Comparison of ENCODE assay signal across 24 cellular contexts in genomic region chr14:61300209-61300608, GRCh38. TPM values are rescaled to one million over a fixed set of nuclear protein-coding genes. Genes with fewer than 3 reads are reported as not detected.
DNase-seq lines count a peak whose midpoint lies in the region; ATAC-seq and TF ChIP-seq lines count a peak whose summit lies in the region.
"Had no signal": no experiment of that assay in that cellular context is flagged by ENCODE, and none has a peak within 500 bp of the region (broad histone marks: within the 10 kb centered on the region; RNA-seq: fewer than 3 reads in every experiment).

No MANE protein-coding gene starts in this region.

- no peaks in the 10 kb centered on the region for H4K20me1 ChIP-seq in GM23338 (replicated peaks; ENCODE audit: insufficient read depth)
- H4K20me1 ChIP-seq in MM.1S (ENCODE audit: insufficient read depth, low read length) = no peaks in the 10 kb centered on the region

- POLR2A ChIA-PET in activated naive CD8-positive, alpha-beta T cell treated with anti-CD3 and anti-CD28 coated beads, Interleukin-2, amount 10 ng/mL, durations not matched to agents 7 days and 5 days (lab: Charles Lee) = no interaction called here

- H3F3A ChIP-seq in GM23338 (replicated peaks; ENCODE audit: low read depth) (no peaks in the 10 kb centered on the region), MM.1S (ENCODE audit: insufficient read depth, low read length) (no peaks in the 10 kb centered on the region)

- ATAC-seq in activated naive CD8-positive, alpha-beta T cell treated with anti-CD3 and anti-CD28 coated beads, Interleukin-2, amount 50 U/mL, for 24 hours = no peak
- ATAC-seq in GM23338 = no peak
- no peak for ATAC-seq in activated naive CD8-positive, alpha-beta T cell treated with anti-CD3 and anti-CD28 coated beads, Interleukin-2, amount 10 ng/mL, durations not matched to agents 7 days and 5 days (ENCODE audit: low read depth)
- ATAC-seq in stimulated activated effector memory CD8-positive, alpha-beta T cell treated with anti-CD3 and anti-CD28 coated beads, Interleukin-12 subunit alpha, Interleukin-12 subunit beta, amount 100 ng/mL, for 72 hours = no peak
- ATAC-seq in SK-N-SH treated with all-trans-retinoic acid at 6 μM for 48 hours = no peak
- ATAC-seq: HCT116 had no signal

- H3K36me3 ChIP-seq in GM23338 (ENCODE audit: insufficient read depth) (no peaks in the 10 kb centered on the region), MM.1S (replicated peaks; ENCODE audit: insufficient read depth, low read length) (no peaks in the 10 kb centered on the region)

- H3K27ac Mint-ChIP-seq in activated naive CD8-positive, alpha-beta T cell = peak overlapping the region; percentile 87
- no peak overlapping the region for H3K27ac Mint-ChIP-seq in activated naive CD8-positive, alpha-beta T cell treated with anti-CD3 and anti-CD28 coated beads, Interleukin-2, amount 50 U/mL, for 24 hours
- H3K27ac Mint-ChIP-seq in GM23338 = no peak overlapping the region
- H3K27ac Mint-ChIP-seq in activated naive CD8-positive, alpha-beta T cell treated with anti-CD3 and anti-CD28 coated beads, Interleukin-2, amount 10 ng/mL, durations not matched to agents 7 days and 5 days = no peak overlapping the region
- peak overlapping the region; percentile 26 for H3K27ac Mint-ChIP-seq in stimulated activated effector memory CD8-positive, alpha-beta T cell treated with anti-CD3 and anti-CD28 coated beads, Interleukin-12 subunit alpha, Interleukin-12 subunit beta, amount 100 ng/mL, for 72 hours

- H3K9me3 ChIP-seq in MM.1S (replicated peaks; ENCODE audit: insufficient read depth, low read length) = no peaks in the 10 kb centered on the region
- H3K9me3 ChIP-seq: Caco-2 had no signal

- H2AFZ ChIP-seq in GM23338 (no peak overlapping the region), MM.1S (ENCODE audit: low read length) (no peak overlapping the region)
- H2AFZ ChIP-seq: GM23248 had no signal

- peaks cover 56% of the 10 kb centered on the region for H3K4me1 Mint-ChIP-seq in activated naive CD8-positive, alpha-beta T cell (ENCODE audit: low read depth)
- H3K4me1 Mint-ChIP-seq in activated naive CD8-positive, alpha-beta T cell treated with anti-CD3 and anti-CD28 coated beads, Interleukin-2, amount 50 U/mL, for 24 hours = peaks cover 51% of the 10 kb centered on the region
- peaks cover 27% of the 10 kb centered on the region for H3K4me1 Mint-ChIP-seq in GM23338
- H3K4me1 Mint-ChIP-seq in activated naive CD8-positive, alpha-beta T cell treated with anti-CD3 and anti-CD28 coated beads, Interleukin-2, amount 10 ng/mL, durations not matched to agents 7 days and 5 days = peaks cover 35% of the 10 kb centered on the region
- H3K4me1 Mint-ChIP-seq in stimulated activated effector memory CD8-positive, alpha-beta T cell treated with anti-CD3 and anti-CD28 coated beads, Interleukin-12 subunit alpha, Interleukin-12 subunit beta, amount 100 ng/mL, for 72 hours = peaks cover 30% of the 10 kb centered on the region

- H3K27me3 ChIP-seq in GM23338 (ENCODE audit: insufficient read depth) = no peaks in the 10 kb centered on the region
- H3K27me3 ChIP-seq in MM.1S (replicated peaks; ENCODE audit: insufficient read depth, low read length) = no peaks in the 10 kb centered on the region

- peaks cover 5% of the 10 kb centered on the region for H3K36me3 Mint-ChIP-seq in activated naive CD8-positive, alpha-beta T cell
- H3K36me3 Mint-ChIP-seq in activated naive CD8-positive, alpha-beta T cell treated with anti-CD3 and anti-CD28 coated beads, Interleukin-2, amount 50 U/mL, for 24 hours (ENCODE audit: low read depth) = peaks cover 10% of the 10 kb centered on the region
- H3K36me3 Mint-ChIP-seq in GM23338 (ENCODE audit: low read depth) = no peaks in the 10 kb centered on the region; the same call in 2 of the 3 replicates
- H3K36me3 Mint-ChIP-seq in activated naive CD8-positive, alpha-beta T cell treated with anti-CD3 and anti-CD28 coated beads, Interleukin-2, amount 10 ng/mL, durations not matched to agents 7 days and 5 days = peaks cover 17% of the 10 kb centered on the region
- H3K36me3 Mint-ChIP-seq in stimulated activated effector memory CD8-positive, alpha-beta T cell treated with anti-CD3 and anti-CD28 coated beads, Interleukin-12 subunit alpha, Interleukin-12 subunit beta, amount 100 ng/mL, for 72 hours = no peaks in the 10 kb centered on the region

- TF ChIP-seq CTCF in GM23338 (conservative IDR thresholded peaks at IDR 0.05; ENCODE audit: low read depth in 2 of 2) (no peak), MM.1S (IDR thresholded peaks at IDR 0.05; ENCODE audit: low read length) (no peak)

- no peaks in the 10 kb centered on the region for H3K9me2 ChIP-seq in GM23338 (ENCODE audit: insufficient read depth)
- H3K9me2 ChIP-seq in MM.1S (replicated peaks; ENCODE audit: insufficient read depth, low read length) = no peaks in the 10 kb centered on the region

- H3K27ac ChIP-seq in GM23338 (ENCODE audit: low read depth) (no peak overlapping the region), MM.1S (ENCODE audit: low read length) (no peak overlapping the region)
- H3K27ac ChIP-seq: C4-2B, GM23248, SK-N-MC had no signal

- H3K4me2 ChIP-seq in GM23338 = 0 out of 2 replicates have a peak overlapping the region, but pooled peaks have one; percentile 7
- no peak overlapping the region for H3K4me2 ChIP-seq in MM.1S (ENCODE audit: low read depth, low read length)

- no peak for DNase-seq in activated naive CD8-positive, alpha-beta T cell treated with anti-CD3 and anti-CD28 coated beads, Interleukin-2, amount 50 U/mL, for 24 hours
- DNase-seq in GM23338 (ENCODE audit: low spot score) = no peak
- DNase-seq in activated naive CD8-positive, alpha-beta T cell treated with anti-CD3 and anti-CD28 coated beads, Interleukin-2, amount 10 ng/mL, durations not matched to agents 7 days and 5 days = no peak
- no peak for DNase-seq in stimulated activated effector memory CD8-positive, alpha-beta T cell treated with anti-CD3 and anti-CD28 coated beads, Interleukin-12 subunit alpha, Interleukin-12 subunit beta, amount 100 ng/mL, for 72 hours (ENCODE audit: low spot score in 2 of 2)
- DNase-seq in MM.1S = no peak
- no peak for DNase-seq in Kasumi-1 (lab: John Stamatoyannopoulos, UW)
- DNase-seq: Caco-2, GDM1, GM23248, NCI-H1105 treated with DMSO at 0.1 percent for 48 hours, NCI-H187, NCI-H2107, NCI-H2227 treated with DMSO at 0.1 percent for 48 hours, NCI-H510A treated with DMSO at 0.1 percent for 48 hours, NCI-H774, OCI-M1, SHP77 had no signal

- no peaks in the 10 kb centered on the region for H3K79me2 ChIP-seq in GM23338 (replicated peaks; ENCODE audit: insufficient read depth)
- no peaks in the 10 kb centered on the region for H3K79me2 ChIP-seq in MM.1S (ENCODE audit: low read length)

- peaks cover 16% of the 10 kb centered on the region for H3K4me1 ChIP-seq in GM23338 (ENCODE audit: insufficient read depth)
- H3K4me1 ChIP-seq in MM.1S (ENCODE audit: low read length) = no peaks in the 10 kb centered on the region
- H3K4me1 ChIP-seq: Caco-2 had no signal

- no peaks in the 10 kb centered on the region for H3K27me3 Mint-ChIP-seq in activated naive CD8-positive, alpha-beta T cell
- H3K27me3 Mint-ChIP-seq in activated naive CD8-positive, alpha-beta T cell treated with anti-CD3 and anti-CD28 coated beads, Interleukin-2, amount 50 U/mL, for 24 hours = no peaks in the 10 kb centered on the region
- H3K27me3 Mint-ChIP-seq in GM23338 (ENCODE audit: insufficient read depth, low read depth, poor library complexity) = peaks cover 3% of the 10 kb centered on the region
- no peaks in the 10 kb centered on the region for H3K27me3 Mint-ChIP-seq in activated naive CD8-positive, alpha-beta T cell treated with anti-CD3 and anti-CD28 coated beads, Interleukin-2, amount 10 ng/mL, durations not matched to agents 7 days and 5 days

- no peaks in the 10 kb centered on the region for H3K9me3 Mint-ChIP-seq in activated naive CD8-positive, alpha-beta T cell (ENCODE audit: low read depth)
- H3K9me3 Mint-ChIP-seq in activated naive CD8-positive, alpha-beta T cell treated with anti-CD3 and anti-CD28 coated beads, Interleukin-2, amount 50 U/mL, for 24 hours = peaks cover 4% of the 10 kb centered on the region
- peaks cover 9% of the 10 kb centered on the region; the same call in 2 of the 3 replicates for H3K9me3 Mint-ChIP-seq in GM23338
- no peaks in the 10 kb centered on the region for H3K9me3 Mint-ChIP-seq in activated naive CD8-positive, alpha-beta T cell treated with anti-CD3 and anti-CD28 coated beads, Interleukin-2, amount 10 ng/mL, durations not matched to agents 7 days and 5 days
- no peaks in the 10 kb centered on the region for H3K9me3 Mint-ChIP-seq in stimulated activated effector memory CD8-positive, alpha-beta T cell treated with anti-CD3 and anti-CD28 coated beads, Interleukin-12 subunit alpha, Interleukin-12 subunit beta, amount 100 ng/mL, for 72 hours

- no peak overlapping the region for H3K4me3 Mint-ChIP-seq in activated naive CD8-positive, alpha-beta T cell
- H3K4me3 Mint-ChIP-seq in activated naive CD8-positive, alpha-beta T cell treated with anti-CD3 and anti-CD28 coated beads, Interleukin-2, amount 50 U/mL, for 24 hours = no peak overlapping the region
- H3K4me3 Mint-ChIP-seq in GM23338 = no peak overlapping the region; the same call in 2 of the 3 replicates
- H3K4me3 Mint-ChIP-seq in activated naive CD8-positive, alpha-beta T cell treated with anti-CD3 and anti-CD28 coated beads, Interleukin-2, amount 10 ng/mL, durations not matched to agents 7 days and 5 days = peak overlapping the region; percentile 5
- H3K4me3 Mint-ChIP-seq in stimulated activated effector memory CD8-positive, alpha-beta T cell treated with anti-CD3 and anti-CD28 coated beads, Interleukin-12 subunit alpha, Interleukin-12 subunit beta, amount 100 ng/mL, for 72 hours = no peak overlapping the region

- H3K4me3 ChIP-seq in GM23338 = no peak overlapping the region
- no peak overlapping the region for H3K4me3 ChIP-seq in MM.1S (ENCODE audit: low read length)
- H3K4me3 ChIP-seq: GM23248, SK-N-MC had no signal

- H3K9ac ChIP-seq in MM.1S (ENCODE audit: low read length) = no peak overlapping the region
- H3K9ac ChIP-seq: GM23248 had no signal

TF ChIP-seq in GM23338, 12 proteins besides CTCF, POLR2A, EP300 and RAD21 (continues in another document):
- TF ChIP-seq NANOG (IDR thresholded peaks at IDR 0.05; ENCODE audit: borderline replicate concordance) (no peak), STAT1 (IDR thresholded peaks at IDR 0.05; ENCODE audit: unreplicated experiment) (no peak)

TF ChIP-seq in SK-N-SH treated with all-trans-retinoic acid at 6 μM for 48 hours, 23 proteins besides CTCF, POLR2A, EP300 and RAD21 (continues in another document):
- TF ChIP-seq SNAI2 (CRISPR knock-in tag; IDR thresholded peaks at IDR 0.05) = no peak
- TF ChIP-seq ZNF8 (CRISPR knock-in tag; IDR thresholded peaks at IDR 0.05) = no peak

RNA-seq across cellular contexts. Expression of gene TMEM30B, which starts 19.1 kb away (rescaled TPM):
- 12.8 and 22.9 TPM in 2 replicates for total RNA-seq in GM23338 (2014; rRNA removed; shearing (Covaris generic))
- 7.2 and 7.4 TPM in 2 replicates for polyA plus RNA-seq in GM23338 (2016; fragmentation: Nextera tagmentation; extraction: Ambion mirVana)
- 1 to 10 TPM; 1.4 to 1.6 TPM for total RNA-seq in activated naive CD8-positive, alpha-beta T cell treated with anti-CD3 and anti-CD28 coated beads, Interleukin-2, amount 10 ng/mL, durations not matched to agents 7 days and 5 days
- total RNA-seq: Daoy, RPMI7951 had no signal

RNA-seq across cellular contexts. Expression of gene PRKCH, which starts 21.2 kb away (rescaled TPM):
- total RNA-seq in GM23338 (2014; rRNA removed; shearing (Covaris generic)) = 10.0 and 10.1 TPM in 2 replicates
- 5.3 and 5.4 TPM in 2 replicates for polyA plus RNA-seq in GM23338 (2016; fragmentation: Nextera tagmentation; extraction: Ambion mirVana)
- 100 to 1,000 TPM; 318 TPM for total RNA-seq in activated naive CD8-positive, alpha-beta T cell treated with anti-CD3 and anti-CD28 coated beads, Interleukin-2, amount 10 ng/mL, durations not matched to agents 7 days and 5 days

Comparison
In these comparisons a context has a peak if more than half of its experiments do, and no peak if none do; other contexts are left out.
1. H3K27ac Mint-ChIP-seq: peak in activated naive CD8-positive, alpha-beta T cell (single experiment) and stimulated activated effector memory CD8-positive, alpha-beta T cell treated with anti-CD3 and anti-CD28 coated beads, Interleukin-12 subunit alpha, Interleukin-12 subunit beta, amount 100 ng/mL, for 72 hours (single experiment); none in activated naive CD8-positive, alpha-beta T cell treated with anti-CD3 and anti-CD28 coated beads, Interleukin-2, amount 50 U/mL, for 24 hours (single experiment), GM23338 (single experiment) and activated naive CD8-positive, alpha-beta T cell treated with anti-CD3 and anti-CD28 coated beads, Interleukin-2, amount 10 ng/mL, durations not matched to agents 7 days and 5 days (single experiment).
2. RNA of gene PRKCH, which starts 21.2 kb away (total RNA-seq): 318 TPM in activated naive CD8-positive, alpha-beta T cell treated with anti-CD3 and anti-CD28 coated beads, Interleukin-2, amount 10 ng/mL, durations not matched to agents 7 days and 5 days; 10.0 to 10.1 TPM in GM23338; every median in the first group is over 10 times any median in the second.